Comparison of ENCODE assay signal across 11 cellular contexts in the genomic region with DNA sequence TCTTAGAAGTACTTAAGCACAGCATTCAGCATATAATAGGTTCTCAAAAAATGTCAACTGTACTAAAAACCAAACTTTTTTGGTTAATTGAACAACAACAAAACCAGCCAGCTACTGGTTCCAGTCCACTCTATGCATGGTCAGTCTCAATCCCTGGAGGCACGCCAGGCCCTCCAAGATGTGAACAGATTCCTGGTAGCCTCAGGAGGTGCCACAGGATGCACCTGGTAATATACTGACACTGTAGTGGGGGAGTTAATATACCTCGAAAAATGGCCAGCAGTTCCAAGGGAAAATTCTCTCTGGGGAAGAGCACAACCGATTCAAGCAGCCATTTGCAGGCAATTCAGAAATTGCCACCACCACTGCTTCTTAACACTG. TPM values are rescaled to one million over a fixed set of nuclear protein-coding genes. Genes with fewer than 3 reads are reported as not detected.
DNase-seq lines count a peak whose midpoint lies in the region; ATAC-seq, FAIRE-seq and TF ChIP-seq lines count a peak whose summit lies in the region.
"Had no signal": no experiment of that assay in that cellular context is flagged by ENCODE, and none has a peak within 500 bp of the region (broad histone marks: within the 10 kb centered on the region; RNA-seq: fewer than 3 reads in every experiment).

No MANE protein-coding gene starts in this region.

- DNase-seq in HepG2 (ENCODE audit: low spot score) (no peak), right lobe of liver (no peak), COR-L47 (lab: John Stamatoyannopoulos, UW) (no peak), GM19240 (ENCODE audit: insufficient read length, low spot score) (no peak)
- no peak for DNase-seq in activated naive CD8-positive, alpha-beta T cell treated with anti-CD3 and anti-CD28 coated beads, Interleukin-2, amount 10 ng/mL, durations not matched to agents 7 days and 5 days
- DNase-seq in stimulated activated CD4-positive, alpha-beta T cell treated with anti-CD3 and anti-CD28 coated beads, Interleukin-2, amount 100 ng/mL, for 48 hours: no peak
- DNase-seq: KG1, NCI-H510A treated with DMSO at 0.1 percent for 48 hours had no signal

- H3K4me3 Mint-ChIP-seq in activated naive CD8-positive, alpha-beta T cell treated with anti-CD3 and anti-CD28 coated beads, Interleukin-2, amount 10 ng/mL, durations not matched to agents 7 days and 5 days: peak overlapping the region; percentile 83

- H3K36me3 ChIP-seq in HepG2 (replicated peaks in 1 of 2; ENCODE audit: control insufficient read depth in 1 of 2, insufficient read depth in 2 of 2, low read length in 2 of 2) (peaks cover 6 to 35% of the 10 kb centered on the region in 2 experiments; a peak in 4 of 5 replicates), right lobe of liver (no peaks in the 10 kb centered on the region)

- no peak overlapping the region for H2AFZ ChIP-seq in HepG2 (ENCODE audit: low read length)

- in situ Hi-C loops in HepG2 (cut with HindIII; ENCODE audit: extremely low pct_ligation_motif_present, low pct_unique_long_range_greater_than_20kb): no loop called here

- peaks cover 68% of the 10 kb centered on the region for H3K4me1 ChIP-seq in HepG2 (ENCODE audit: insufficient read depth, low read length)
- peaks cover 0 to 40% (median 14%) of the 10 kb centered on the region in 4 donors for H3K4me1 ChIP-seq in right lobe of liver
- peaks cover 41% of the 10 kb centered on the region for H3K4me1 ChIP-seq in mononuclear cell (ENCODE audit: insufficient read depth, low read length)

- POLR2A ChIA-PET in HepG2 (lab: Yijun Ruan, JAX): interaction anchor here (0.9 to 2.9 kb wide), 3 partner anchors 15 to 68 kb away, joined by 3 to 19 read pairs (median 19); no protein-coding TSS in a partner anchor
- POLR2A ChIA-PET in activated naive CD8-positive, alpha-beta T cell treated with anti-CD3 and anti-CD28 coated beads, Interleukin-2, amount 10 ng/mL, durations not matched to agents 7 days and 5 days (lab: Charles Lee): interaction anchor here (1.7 to 10.2 kb wide), 5 partner anchors 15 to 102 kb away, joined by 4 to 225 read pairs (median 6); no protein-coding TSS in a partner anchor

- no peaks in the 10 kb centered on the region for H3K27me3 Mint-ChIP-seq in activated naive CD8-positive, alpha-beta T cell treated with anti-CD3 and anti-CD28 coated beads, Interleukin-2, amount 10 ng/mL, durations not matched to agents 7 days and 5 days

- peak overlapping the region; percentile 61 for H3K27ac Mint-ChIP-seq in activated naive CD8-positive, alpha-beta T cell treated with anti-CD3 and anti-CD28 coated beads, Interleukin-2, amount 10 ng/mL, durations not matched to agents 7 days and 5 days

- peaks cover 56% of the 10 kb centered on the region for H3K4me1 Mint-ChIP-seq in activated naive CD8-positive, alpha-beta T cell treated with anti-CD3 and anti-CD28 coated beads, Interleukin-2, amount 10 ng/mL, durations not matched to agents 7 days and 5 days

- H3K4me2 ChIP-seq in HepG2 (ENCODE audit: low read depth, low read length): peak overlapping the region; percentile 82

- H3K4me3 ChIP-seq in HepG2 (replicated peaks in 1 of 3; ENCODE audit: insufficient read depth in 1 of 3, low read depth in 2 of 3, low read length in 3 of 3) (no peak overlapping the region), right lobe of liver (no peak overlapping the region), mononuclear cell (ENCODE audit: low read length) (peak overlapping the region; percentile 15)

- H4K20me1 ChIP-seq in HepG2 (ENCODE audit: insufficient read depth, low read length): no peaks in the 10 kb centered on the region

- intact Hi-C loops in HepG2 (cut with micrococcal nuclease; ENCODE audit: unreplicated experiment): loop anchor here (5.0 kb wide), 1 partner anchor 35 kb away; no protein-coding TSS in a partner anchor
- intact Hi-C loops in right lobe of liver (cut with DNase I): no loop called here

- CTCF ChIA-PET in HepG2 (lab: Yijun Ruan, JAX; ENCODE audit: low intra/inter-chr PET ratio, low total read pairs): interaction anchor here (1.1 kb wide), 1 partner anchor 110 kb away, joined by 3 read pairs; no protein-coding TSS in a partner anchor

- no peak for ATAC-seq in HepG2
- ATAC-seq in right lobe of liver: no peak
- ATAC-seq in activated naive CD8-positive, alpha-beta T cell treated with anti-CD3 and anti-CD28 coated beads, Interleukin-2, amount 10 ng/mL, durations not matched to agents 7 days and 5 days (ENCODE audit: low read depth): no peak
- ATAC-seq in HG02759 (IDR thresholded peaks at IDR 0.05; ENCODE audit: unreplicated experiment): no peak

- FAIRE-seq in HepG2 (lab: Jason Lieb, UNC): no peak
- FAIRE-seq: GM18507 had no signal

- TF ChIP-seq POLR2A in HepG2 (IDR thresholded peaks at IDR 0.05; ENCODE audit: insufficient read depth in 1 of 2, low read depth in 2 of 2, low read length in 2 of 2) (no peak), right lobe of liver (IDR thresholded peaks at IDR 0.05) (no peak)

- peak overlapping the region; percentile 79 for H3K27ac ChIP-seq in HepG2 (ENCODE audit: extremely low read length, insufficient read depth, low read length)
- H3K27ac ChIP-seq in right lobe of liver: peak overlapping the region in 1 of 3 donors; percentile 7

- 74% methylated on average over 3 of the region's 3 CpGs for WGBS in HepG2 (ENCODE audit: low lambda C conversion rate)
- 73% methylated on average over 3 of the region's 3 CpGs for WGBS in right lobe of liver (ENCODE audit: insufficient coverage, low coverage, low lambda C conversion rate, missing lambda C conversion rate)

- no peak for TF ChIP-seq EP300 in HepG2 (IDR thresholded peaks at IDR 0.05; ENCODE audit: low read depth in 2 of 2, low read length in 2 of 2)
- no peak for TF ChIP-seq EP300 in HepG2 (CRISPR knock-in tag; IDR thresholded peaks at IDR 0.05; ENCODE audit: borderline replicate concordance)

- TF ChIP-seq CTCF in HepG2 (CRISPR knock-in tag; IDR thresholded peaks at IDR 0.05): no peak
- no peak for TF ChIP-seq CTCF in right lobe of liver (IDR thresholded peaks at IDR 0.05)

- peaks cover 26% of the 10 kb centered on the region for H3K36me3 Mint-ChIP-seq in activated naive CD8-positive, alpha-beta T cell treated with anti-CD3 and anti-CD28 coated beads, Interleukin-2, amount 10 ng/mL, durations not matched to agents 7 days and 5 days

- peaks cover 93% of the 10 kb centered on the region for H3K79me2 ChIP-seq in HepG2 (ENCODE audit: insufficient read depth, low read length)

- no peak for TF ChIP-seq RAD21 in HepG2 (CRISPR knock-in tag; IDR thresholded peaks at IDR 0.05)

- H3K9me3 ChIP-seq in HepG2 (ENCODE audit: low read length) (no peaks in the 10 kb centered on the region), right lobe of liver (no peaks in the 10 kb centered on the region), mononuclear cell (ENCODE audit: low read depth, low read length) (no peaks in the 10 kb centered on the region)

- H3K9ac ChIP-seq in HepG2 (ENCODE audit: insufficient read depth, low read depth, low read length): peak overlapping the region; percentile 25

- no peaks in the 10 kb centered on the region for H3K9me3 Mint-ChIP-seq in activated naive CD8-positive, alpha-beta T cell treated with anti-CD3 and anti-CD28 coated beads, Interleukin-2, amount 10 ng/mL, durations not matched to agents 7 days and 5 days

- H3K27me3 ChIP-seq in HepG2 (ENCODE audit: control insufficient read depth in 1 of 2, insufficient read depth in 2 of 2, low read length in 2 of 2) (no peaks in the 10 kb centered on the region; a peak in 1 of 5 replicates), right lobe of liver (no peaks in the 10 kb centered on the region), mononuclear cell (ENCODE audit: insufficient read depth, low read length) (no peaks in the 10 kb centered on the region)

- no TSS peak for BruUV-seq in HepG2 (replicated peaks; lab: Mats Ljungman, UMichigan)

TF ChIP-seq in HepG2, 621 proteins besides CTCF, POLR2A, EP300 and RAD21 (continues in another document):
- no peak for TF ChIP-seq REXO4 (CRISPR knock-in tag; IDR thresholded peaks at IDR 0.05; ENCODE audit: borderline replicate concordance)

RNA-seq across cellular contexts. Expression of gene MGAT4A, which starts 3.6 kb away (rescaled TPM):
- total RNA-seq in HepG2 (2016; rRNA removed; fragmentation: Illumina TruSeq; extraction: Trizol) (90.9 and 97.6 TPM in 2 replicates), right lobe of liver (10 to 100 TPM in 5 of 6 experiments, 1 to 10 TPM in 1; 7.8 to 16.0 (median 11.7) TPM), mononuclear cell (207 TPM)
- 50.4 and 51.6 TPM in 2 replicates for total RNA-seq in HepG2 (2016; cell fraction: cytosol; rRNA removed; fragmentation: Illumina TruSeq; extraction: Trizol; ENCODE audit: low read depth)
- 92.4 and 95.8 TPM in 2 replicates for total RNA-seq in HepG2 (2016; cell fraction: insoluble cytoplasmic fraction; rRNA removed; fragmentation: Illumina TruSeq; extraction: Trizol)
- 77.5 and 91.0 TPM in 2 replicates for total RNA-seq in HepG2 (2016; cell fraction: membrane; rRNA removed; fragmentation: Illumina TruSeq; extraction: Trizol)
- 116 and 118 TPM in 2 replicates for total RNA-seq in HepG2 (2016; cell fraction: nucleus; rRNA removed; fragmentation: Illumina TruSeq; extraction: Trizol)
- 38.4 and 47.2 TPM in 2 replicates for polyA plus RNA-seq in HepG2 (2011; rRNA removed)
- polyA plus RNA-seq in HepG2 (2011; cell fraction: cytosol; rRNA removed): 18.0 and 30.5 TPM in 2 replicates
- polyA plus RNA-seq in HepG2 (2011; cell fraction: nucleus; rRNA removed): 26.7 and 31.3 TPM in 2 replicates
- 57.2 and 70.3 TPM in 2 replicates for polyA plus RNA-seq in HepG2 (2012)
- polyA plus RNA-seq in HepG2 (2016; cell fraction: cytosol; fragmentation: Illumina TruSeq; extraction: Trizol; ENCODE audit: low read depth): 40.5 and 43.0 TPM in 2 replicates
- 43.1 and 44.6 TPM in 2 replicates for polyA plus RNA-seq in HepG2 (2016; cell fraction: insoluble cytoplasmic fraction; fragmentation: Illumina TruSeq; extraction: Trizol; ENCODE audit: low read depth)
- 40.4 and 43.5 TPM in 2 replicates for polyA plus RNA-seq in HepG2 (2016; cell fraction: membrane; fragmentation: Illumina TruSeq; extraction: Trizol; ENCODE audit: low read depth)
- 58.4 and 61.2 TPM in 2 replicates for polyA plus RNA-seq in HepG2 (2016; cell fraction: nucleus; fragmentation: Illumina TruSeq; extraction: Trizol; ENCODE audit: insufficient read depth, low read depth)
- polyA minus RNA-seq in HepG2 (2011; rRNA and poly(A)+ RNA removed; ENCODE audit: low replicate concordance): 0.05 and 64.4 TPM in 2 replicates
- polyA minus RNA-seq in HepG2 (2011; cell fraction: cytosol; rRNA and poly(A)+ RNA removed): 52.3 and 65.5 TPM in 2 replicates
- 154 and 209 TPM in 2 replicates for polyA minus RNA-seq in HepG2 (2011; cell fraction: nucleus; rRNA and poly(A)+ RNA removed)
- total RNA-seq in activated naive CD8-positive, alpha-beta T cell treated with anti-CD3 and anti-CD28 coated beads, Interleukin-2, amount 10 ng/mL, durations not matched to agents 7 days and 5 days: 100 to 1,000 TPM; 124 to 152 TPM
